ENCODE assay signal across 11 cellular contexts in genomic region chr10:60389413-60390009, GRCh38. TPM values are rescaled to one million over a fixed set of nuclear protein-coding genes. Genes with fewer than 3 reads are reported as not detected.
DNase-seq lines count a peak whose midpoint lies in the region; ATAC-seq and TF ChIP-seq lines count a peak whose summit lies in the region.
"Had no signal": no experiment of that assay in that cellular context is flagged by ENCODE, and none has a peak within 500 bp of the region (broad histone marks: within the 10 kb centered on the region; RNA-seq: fewer than 3 reads in every experiment).

TSS of gene ANK3 (minus strand) at chr10:60389875. CDS start at chr10:60389538, 337 bp downstream.

- TF ChIP-seq CTCF in WERI-Rb-1 (IDR thresholded peaks at IDR 0.05; ENCODE audit: low read depth, low read length), result no peak
- no peak for TF ChIP-seq CTCF in right atrium auricular region (IDR thresholded peaks at IDR 0.05)

- H3K4me1 ChIP-seq in right atrium auricular region, result peaks cover 0 to 12% of the 10 kb centered on the region in 2 donors

- ATAC-seq in HG02884 (IDR thresholded peaks at IDR 0.05; ENCODE audit: unreplicated experiment), result no peak
- ATAC-seq: effector memory CD8-positive, alpha-beta T cell had no signal

- H3K27ac ChIP-seq in WERI-Rb-1 (no peak within 1 kb of the TSS), right atrium auricular region (no peak within 1 kb of the TSS)
- H3K27ac ChIP-seq: neutrophil had no signal

- H3K36me3 ChIP-seq in WERI-Rb-1, result no peaks in the 10 kb centered on the region
- H3K36me3 ChIP-seq in right atrium auricular region, result no peaks in the 10 kb centered on the region
- H3K36me3 ChIP-seq: neutrophil had no signal

- H3K27me3 ChIP-seq in WERI-Rb-1 (ENCODE audit: insufficient read depth, low read depth, severe bottlenecking), result no peaks in the 10 kb centered on the region
- H3K27me3 ChIP-seq in right atrium auricular region, result no peaks in the 10 kb centered on the region
- H3K27me3 ChIP-seq: neutrophil had no signal

- DNase-seq in Daoy (ENCODE audit: low read depth) (no peak), WERI-Rb-1 (no peak), right atrium auricular region (ENCODE audit: low spot score) (no peak), renal cortical epithelial cell (ENCODE audit: low read depth) (no peak), NCI-H1417 treated with DMSO at 0.1 percent for 48 hours (lab: John Stamatoyannopoulos, UW) (no peak), DMS114 treated with DMSO at 0.1 percent for 48 hours (lab: John Stamatoyannopoulos, UW; ENCODE audit: unreplicated experiment) (no peak)
- no peak for DNase-seq in activated effector memory CD4-positive, alpha-beta T cell treated with anti-CD3 and anti-CD28 coated beads, Interleukin-2, amount 50 U/mL, for 16 hours
- DNase-seq: effector memory CD8-positive, alpha-beta T cell; stimulated activated naive CD8-positive, alpha-beta T cell treated with anti-CD3 and anti-CD28 coated beads, Interleukin-15, Interleukin-2, amounts not matched to agents 100 U/mL and 50 U/mL, for 24 hours had no signal

- 0 out of 2 replicates have a peak within 1 kb of the TSS, but pooled peaks have one; percentile 4 for H3K4me3 ChIP-seq in WERI-Rb-1 (ENCODE audit: low read depth, low read length)
- no peak within 1 kb of the TSS for H3K4me3 ChIP-seq in right atrium auricular region

- no peaks in the 10 kb centered on the region for H3K9me3 ChIP-seq in WERI-Rb-1 (ENCODE audit: severe bottlenecking)
- H3K9me3 ChIP-seq in right atrium auricular region, result no peaks in the 10 kb centered on the region
- H3K9me3 ChIP-seq: neutrophil had no signal

RNA-seq across cellular contexts. Expression of gene ANK3, which starts in this region (rescaled TPM):
- 15.0 and 15.9 TPM in 2 replicates for total RNA-seq in Daoy (2014; rRNA removed; shearing (Covaris generic))
- total RNA-seq in right atrium auricular region, result 100 to 1,000 TPM; 189 to 198 TPM
- total RNA-seq in renal cortical epithelial cell, result 18.8 and 68.6 TPM in 2 replicates
